Comparison of ENCODE assay signal across 8 cellular contexts in the genomic region with DNA sequence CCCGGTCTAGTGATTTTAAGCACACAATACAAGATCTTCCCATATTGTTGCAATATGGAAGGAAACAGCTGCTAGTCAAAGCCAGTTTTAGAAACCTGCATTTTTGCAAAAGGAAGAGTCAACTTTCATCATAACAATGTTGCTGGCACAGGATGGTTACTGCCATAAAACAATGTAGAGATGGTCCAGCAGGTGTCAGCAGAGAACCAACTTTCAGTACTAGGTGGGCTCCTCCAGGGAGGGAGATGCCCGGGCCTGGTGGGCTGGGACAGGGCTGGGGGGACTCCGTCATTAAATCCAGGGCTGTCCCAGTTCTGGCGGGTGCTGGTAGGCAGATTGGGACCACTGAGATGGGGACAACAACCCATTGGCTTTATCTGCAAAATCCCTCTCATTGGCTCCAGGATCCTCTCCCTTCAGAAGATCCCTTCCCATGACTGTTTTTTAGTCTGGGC. TPM values are rescaled to one million over a fixed set of nuclear protein-coding genes. Genes with fewer than 3 reads are reported as not detected.
DNase-seq lines count a peak whose midpoint lies in the region; ATAC-seq and TF ChIP-seq lines count a peak whose summit lies in the region.

No MANE protein-coding gene starts in this region.

- POLR2A ChIA-PET in PC-9 (lab: Charles Lee; ENCODE audit: unreplicated experiment), result interaction anchor here (0.6 kb wide), 2 partner anchors 288 to 426 kb away, joined by 4 to 5 read pairs; no protein-coding TSS in a partner anchor
- POLR2A ChIA-PET in CD4-positive, alpha-beta memory T cell (lab: Charles Lee; ENCODE audit: partially characterized antibody), result no interaction called here

- no peak overlapping the region for H3K4me3 ChIP-seq in PC-9
- H3K4me3 ChIP-seq in CD4-positive, alpha-beta memory T cell (ENCODE audit: low read length in 2 of 2), result no peak overlapping the region

- 0 out of 2 replicates have a peak, but pooled peaks cover 3% of the 10 kb centered on the region for H4K20me1 ChIP-seq in PC-9 (ENCODE audit: insufficient read depth)

- H3K27ac Mint-ChIP-seq in naive B cell, result no peak overlapping the region
- no peak overlapping the region for H3K27ac Mint-ChIP-seq in CD4-positive, alpha-beta memory T cell

- H3K9me2 ChIP-seq in PC-9 (ENCODE audit: insufficient read depth), result no peaks in the 10 kb centered on the region

- no peak overlapping the region for H3K4me3 Mint-ChIP-seq in naive B cell
- no peak overlapping the region for H3K4me3 Mint-ChIP-seq in CD4-positive, alpha-beta memory T cell

- H3K79me2 ChIP-seq in PC-9 (ENCODE audit: low read depth), result no peaks in the 10 kb centered on the region

- no peaks in the 10 kb centered on the region for H3K36me3 ChIP-seq in PC-9 (ENCODE audit: low read depth)
- no peaks in the 10 kb centered on the region for H3K36me3 ChIP-seq in CD4-positive, alpha-beta memory T cell (ENCODE audit: insufficient read depth, low read length)

- peaks cover 8 to 13% (median 9%) of the 10 kb centered on the region in 3 donors for H3K27me3 Mint-ChIP-seq in naive B cell
- H3K27me3 Mint-ChIP-seq in CD4-positive, alpha-beta memory T cell, result peaks cover 41 to 47% of the 10 kb centered on the region in 2 donors

- H3K27ac ChIP-seq in PC-9, result no peak overlapping the region
- no peak overlapping the region for H3K27ac ChIP-seq in CD4-positive, alpha-beta memory T cell (ENCODE audit: low read depth, low read length)

- BruUV-seq in PC-9 (replicated peaks; lab: Mats Ljungman, UMichigan), result no TSS peak

- no peaks in the 10 kb centered on the region for H3K27me3 ChIP-seq in PC-9 (ENCODE audit: insufficient read depth, low read depth)
- peaks cover 9% of the 10 kb centered on the region for H3K27me3 ChIP-seq in CD4-positive, alpha-beta memory T cell (ENCODE audit: insufficient read depth, low read length)

- DNase-seq in DMS 273 (lab: John Stamatoyannopoulos, UW; ENCODE audit: unreplicated experiment) (peak; percentile 78), DMS 273 treated with DMSO at 0.1 percent for 48 hours (lab: John Stamatoyannopoulos, UW) (no peak), PC-9 (peak in 1 of 2 experiments; percentile 35), erythroblast (lab: John Stamatoyannopoulos, UW) (peak; percentile 40 to 66), naive B cell (peak; percentile 53)
- DNase-seq in activated effector memory CD4-positive, alpha-beta T cell treated with anti-CD3 and anti-CD28 coated beads, Interleukin-2, amount 50 U/mL, for 16 hours, result no peak
- DNase-seq in CD4-positive, alpha-beta memory T cell, result no peak

- H3K36me3 Mint-ChIP-seq in naive B cell, result no peaks in the 10 kb centered on the region
- no peaks in the 10 kb centered on the region for H3K36me3 Mint-ChIP-seq in CD4-positive, alpha-beta memory T cell

- no peaks in the 10 kb centered on the region for H3F3A ChIP-seq in PC-9 (ENCODE audit: insufficient read depth, low read depth)

- TF ChIP-seq POLR2A in erythroblast (IDR thresholded peaks at IDR 0.05; ENCODE audit: low read length), result no peak

- no peaks in the 10 kb centered on the region for H3K9me3 ChIP-seq in PC-9 (ENCODE audit: insufficient read depth, low read depth)
- no peaks in the 10 kb centered on the region for H3K9me3 ChIP-seq in CD4-positive, alpha-beta memory T cell (ENCODE audit: control insufficient read depth in 1 of 2, low read length in 2 of 2)

- no peak overlapping the region for H3K4me2 ChIP-seq in PC-9

- intact Hi-C loops in PC-9 (cut with micrococcal nuclease; ENCODE audit: unreplicated experiment), result loop anchor here (1.0 to 10.0 kb wide), 5 partner anchors 329 to 1581 kb away; a partner anchor contains a TSS
- intact Hi-C loops in CD4-positive, alpha-beta memory T cell (cut with micrococcal nuclease), result loop anchor here (1.0 kb wide), 1 partner anchor 561 kb away; no protein-coding TSS in a partner anchor

- no peaks in the 10 kb centered on the region for H3K9me3 Mint-ChIP-seq in naive B cell
- peaks cover 0 to 10% (median 0%) of the 10 kb centered on the region in 8 donors for H3K9me3 Mint-ChIP-seq in CD4-positive, alpha-beta memory T cell

- peaks cover 29 to 32% (median 31%) of the 10 kb centered on the region in 3 donors for H3K4me1 Mint-ChIP-seq in naive B cell
- H3K4me1 Mint-ChIP-seq in CD4-positive, alpha-beta memory T cell, result peaks cover 9 to 19% (median 14%) of the 10 kb centered on the region in 4 donors

- CTCF ChIA-PET in PC-9 (lab: Charles Lee), result interaction anchor here (0.6 kb wide), 3 partner anchors 23 to 362 kb away, joined by 4 to 5 read pairs (median 5); no protein-coding TSS in a partner anchor
- CTCF ChIA-PET in CD4-positive, alpha-beta memory T cell (lab: Charles Lee; ENCODE audit: partially characterized antibody), result no interaction called here

- no peak overlapping the region for H2AFZ ChIP-seq in PC-9

- peak; percentile 82 for TF ChIP-seq CTCF in PC-9 (conservative IDR thresholded peaks at IDR 0.05)

- ATAC-seq in HG03159 (IDR thresholded peaks at IDR 0.05; ENCODE audit: unreplicated experiment) (peak; percentile 43), naive B cell (ENCODE audit: low read depth in 2 of 2) (peak; percentile 19 to 35)

- no peaks in the 10 kb centered on the region for H3K4me1 ChIP-seq in PC-9 (replicated peaks; ENCODE audit: insufficient read depth)
- peaks cover 14% of the 10 kb centered on the region for H3K4me1 ChIP-seq in CD4-positive, alpha-beta memory T cell (ENCODE audit: insufficient read depth, low read length)

RNA-seq across cellular contexts. Expression of a gene that starts 5.0 kb away (rescaled TPM):
- 1.1 and 1.8 TPM in 2 replicates for total RNA-seq in PC-9 (2021)
- polyA plus RNA-seq in naive B cell (ENCODE audit: low read depth in 6 of 6), result 1 to 10 TPM in 4 of 6 donors, under 1 TPM in 1, not detected in 1; 0.92 to 3.5 (median 2.7) TPM
- total RNA-seq in CD4-positive, alpha-beta memory T cell, result under 1 TPM; 0.14 to 0.20 TPM
- not detected for polyA plus RNA-seq in CD4-positive, alpha-beta memory T cell

Comparison
In these comparisons a context has a peak if more than half of its experiments do, and no peak if none do; other contexts are left out.
1. DNase-seq: peak in DMS 273 (single experiment), erythroblast (2 of 2) and naive B cell (single experiment); none in DMS 273 treated with DMSO at 0.1 percent for 48 hours (single experiment), activated effector memory CD4-positive, alpha-beta T cell treated with anti-CD3 and anti-CD28 coated beads, Interleukin-2, amount 50 U/mL, for 16 hours (single experiment) and CD4-positive, alpha-beta memory T cell (0 of 5).